1 cellular context compared by ENCODE assay signal in genomic region chr10:117375360-117376147, GRCh38.
A peak's percentile ranks its signal among the peaks of the same experiment; 100 is the strongest.
TF ChIP-seq lines count a peak whose summit lies in the region.

Gene PDZD8, minus strand, starts transcription at chr10:117375440. Its CDS starts 213 bp downstream, at chr10:117375227.

TF ChIP-seq in HepG2, 621 proteins besides CTCF, POLR2A, EP300 and RAD21 (continued from another document and continues in another):
- TF ChIP-seq ZNF264 (CRISPR knock-in tag; IDR thresholded peaks at IDR 0.05) (no peak; the same call in 1 of the 2 replicates), ZNF3 (CRISPR knock-in tag; IDR thresholded peaks at IDR 0.05) (no peak), ZNF512 (CRISPR knock-in tag; IDR thresholded peaks at IDR 0.05) (0 out of 2 replicates have a peak, but pooled peaks have one; percentile 19), ZNF513 (CRISPR knock-in tag; conservative IDR thresholded peaks at IDR 0.05) (no peak), ELK4 (CRISPR knock-in tag; IDR thresholded peaks at IDR 0.05; ENCODE audit: borderline replicate concordance) (no peak), ZNF232 (CRISPR knock-in tag; IDR thresholded peaks at IDR 0.05; ENCODE audit: borderline replicate concordance) (0 out of 2 replicates have a peak, but pooled peaks have one; percentile 18), SYNCRIP (IDR thresholded peaks at IDR 0.05; ENCODE audit: insufficient read depth, low read depth, low read length) (no peak), ZNF703 (CRISPR knock-in tag; IDR thresholded peaks at IDR 0.05; ENCODE audit: borderline replicate concordance) (no peak), ZNF674 (CRISPR knock-in tag; IDR thresholded peaks at IDR 0.05; ENCODE audit: low read depth) (no peak; the same call in 1 of the 2 replicates), GRHL1 (CRISPR knock-in tag; conservative IDR thresholded peaks at IDR 0.05) (no peak), ESRRA (CRISPR knock-in tag; IDR thresholded peaks at IDR 0.05; ENCODE audit: low read depth) (no peak), REXO4 (CRISPR knock-in tag; IDR thresholded peaks at IDR 0.05; ENCODE audit: borderline replicate concordance) (no peak), GABPA (IDR thresholded peaks at IDR 0.05; ENCODE audit: low read depth, low read length) (no peak), GABPA (CRISPR knock-in tag; IDR thresholded peaks at IDR 0.05; ENCODE audit: low read depth) (no peak), MAFF (IDR thresholded peaks at IDR 0.05; ENCODE audit: low read depth, low read length) (no peak), CREB1 (IDR thresholded peaks at IDR 0.05) (peak; percentile 99), CREB1 (CRISPR knock-in tag; IDR thresholded peaks at IDR 0.05) (peak; percentile 51), NR2F6 (IDR thresholded peaks at IDR 0.05) (no peak), NR2F6 (CRISPR knock-in tag; IDR thresholded peaks at IDR 0.05) (0 out of 2 replicates have a peak, but pooled peaks have one; percentile 13), ZFP1 (CRISPR knock-in tag; IDR thresholded peaks at IDR 0.05) (no peak), MBNL3 (CRISPR knock-in tag; conservative IDR thresholded peaks at IDR 0.05) (no peak), ZNF83 (CRISPR knock-in tag; IDR thresholded peaks at IDR 0.05; ENCODE audit: borderline replicate concordance) (peak; percentile 82; the same call in 1 of the 2 replicates), ZBTB49 (CRISPR knock-in tag; IDR thresholded peaks at IDR 0.05; ENCODE audit: borderline replicate concordance) (no peak), ZFX (CRISPR knock-in tag; IDR thresholded peaks at IDR 0.05; ENCODE audit: low read depth) (peak; percentile 97), CREB3 (CRISPR knock-in tag; IDR thresholded peaks at IDR 0.05) (no peak), ZNF776 (CRISPR knock-in tag; IDR thresholded peaks at IDR 0.05) (peak; percentile 77), ZNF710 (CRISPR knock-in tag; IDR thresholded peaks at IDR 0.05; ENCODE audit: borderline replicate concordance) (0 out of 2 replicates have a peak, but pooled peaks have one; percentile 66), SETDB1 (CRISPR knock-in tag; IDR thresholded peaks at IDR 0.05; ENCODE audit: borderline replicate concordance) (no peak), HNF4G (IDR thresholded peaks at IDR 0.05; ENCODE audit: borderline replicate concordance, low read depth, low read length) (no peak), HNF4G (CRISPR knock-in tag; IDR thresholded peaks at IDR 0.05; ENCODE audit: borderline replicate concordance, low read depth) (no peak; the same call in 1 of the 2 replicates), ZFYVE20 (CRISPR knock-in tag; IDR thresholded peaks at IDR 0.05; ENCODE audit: borderline replicate concordance, low read depth) (0 out of 2 replicates have a peak, but pooled peaks have one; percentile 28), BCL6 (CRISPR knock-in tag; IDR thresholded peaks at IDR 0.05) (peak; percentile 49), FOXA1 (IDR thresholded peaks at IDR 0.05) (no peak), FOXA1 (CRISPR knock-in tag; IDR thresholded peaks at IDR 0.05) (0 out of 2 replicates have a peak, but pooled peaks have one; percentile 17), TMF1 (CRISPR knock-in tag; IDR thresholded peaks at IDR 0.05; ENCODE audit: low read depth) (peak; percentile 43; the same call in 1 of the 2 replicates), IRX3 (CRISPR knock-in tag; IDR thresholded peaks at IDR 0.05; ENCODE audit: borderline replicate concordance, low read depth) (peak; percentile 59; the same call in 1 of the 2 replicates), ZNF740 (CRISPR knock-in tag; IDR thresholded peaks at IDR 0.05) (no peak), AKNA (CRISPR knock-in tag; IDR thresholded peaks at IDR 0.05; ENCODE audit: borderline replicate concordance) (no peak), MBD4 (IDR thresholded peaks at IDR 0.05; ENCODE audit: borderline replicate concordance, low read length) (no peak), STAT6 (CRISPR knock-in tag; IDR thresholded peaks at IDR 0.05; ENCODE audit: borderline replicate concordance) (no peak)
